ENCODE assay signal across 15 cellular contexts in genomic region chr14:92670967-92671366, GRCh38.
DNase-seq lines count a peak whose midpoint lies in the region; ATAC-seq, FAIRE-seq and TF ChIP-seq lines count a peak whose summit lies in the region.
"Had no signal": no experiment of that assay in that cellular context is flagged by ENCODE, and none has a peak within 500 bp of the region (broad histone marks: within the 10 kb centered on the region; RNA-seq: fewer than 3 reads in every experiment).

No MANE protein-coding gene starts in this region.

- no peak for ATAC-seq in CD4-positive, alpha-beta T cell (ENCODE audit: poor library complexity)
- ATAC-seq in natural killer cell (no peak), HG03135 (IDR thresholded peaks at IDR 0.05; ENCODE audit: unreplicated experiment) (no peak)

- intact Hi-C loops in CD4-positive, alpha-beta T cell (cut with DNase I, micrococcal nuclease), result no loop called here
- intact Hi-C loops in natural killer cell (cut with micrococcal nuclease), result no loop called here

- no peak overlapping the region for H3K4me3 ChIP-seq in adipocyte (ENCODE audit: low read length)
- H3K4me3 ChIP-seq: heart left ventricle, SJCRH30, suprapubic skin had no signal

- FAIRE-seq in GM19239 (lab: Jason Lieb, UNC), result peak; percentile 28
- FAIRE-seq: endometrium had no signal

- no peaks in the 10 kb centered on the region for H3K27me3 Mint-ChIP-seq in CD4-positive, alpha-beta T cell
- H3K27me3 Mint-ChIP-seq in natural killer cell (ENCODE audit: low read depth in 2 of 2), result no peaks in the 10 kb centered on the region

- H3K9ac ChIP-seq in adipocyte (ENCODE audit: low read length), result peak overlapping the region; percentile 32

- H3K4me1 ChIP-seq in adipocyte (ENCODE audit: control insufficient read depth, insufficient read depth, low read length), result peaks cover 12% of the 10 kb centered on the region
- H3K4me1 ChIP-seq: SJCRH30 had no signal

- CTCF ChIA-PET in CD4-positive, alpha-beta T cell (lab: Charles Lee), result interaction anchor here (0.8 to 1.5 kb wide), 2 partner anchors 15 to 58 kb away, joined by 3 read pairs; no protein-coding TSS in a partner anchor

- H3K9me3 Mint-ChIP-seq in CD4-positive, alpha-beta T cell, result no peaks in the 10 kb centered on the region
- no peaks in the 10 kb centered on the region for H3K9me3 Mint-ChIP-seq in natural killer cell

- POLR2A ChIA-PET in CD4-positive, alpha-beta T cell (lab: Charles Lee), result interaction anchor here (0.8 to 3.2 kb wide), 5 partner anchors 15 to 85 kb away, joined by 3 to 29 read pairs (median 5); no protein-coding TSS in a partner anchor

- TF ChIP-seq CTCF in CD4-positive, alpha-beta T cell (IDR thresholded peaks at IDR 0.05), result no peak
- no peak for TF ChIP-seq CTCF in natural killer cell (IDR thresholded peaks at IDR 0.05)

- H3K27ac ChIP-seq in CD4-positive, alpha-beta T cell (ENCODE audit: low read depth, low read length), result no peak overlapping the region
- H3K27ac ChIP-seq: SJCRH30, suprapubic skin, WERI-Rb-1 had no signal

- peaks cover 95% of the 10 kb centered on the region for H3K36me3 Mint-ChIP-seq in CD4-positive, alpha-beta T cell (ENCODE audit: low read depth)
- peaks cover 6% of the 10 kb centered on the region for H3K36me3 Mint-ChIP-seq in natural killer cell

- peak overlapping the region; percentile 89 for H3K27ac Mint-ChIP-seq in CD4-positive, alpha-beta T cell
- peak overlapping the region; percentile 96 to 99 for H3K27ac Mint-ChIP-seq in natural killer cell

- DNase-seq in CD4-positive, alpha-beta T cell, result no peak
- DNase-seq in GM19239 (ENCODE audit: insufficient read length, low spot score), result no peak
- peak; percentile 2 for DNase-seq in adipocyte (ENCODE audit: low read depth)
- DNase-seq in natural killer cell, result no peak
- no peak for DNase-seq in NCI-H526 (lab: John Stamatoyannopoulos, UW)
- DNase-seq in OCI-M1 (lab: John Stamatoyannopoulos, UW), result no peak
- DNase-seq: COR-L47, KG1, NCI-H146, SJCRH30, WERI-Rb-1 had no signal

- no peaks in the 10 kb centered on the region for H3K27me3 ChIP-seq in CD4-positive, alpha-beta T cell (ENCODE audit: control insufficient read depth, insufficient read depth, low read length)
- H3K27me3 ChIP-seq in adipocyte (replicated peaks; ENCODE audit: control insufficient read depth, insufficient read depth, low read length), result no peaks in the 10 kb centered on the region
- H3K27me3 ChIP-seq: heart left ventricle, SJCRH30, suprapubic skin had no signal

- H3K9me3 ChIP-seq in CD4-positive, alpha-beta T cell (ENCODE audit: control insufficient read depth, low read length), result no peaks in the 10 kb centered on the region
- no peaks in the 10 kb centered on the region for H3K9me3 ChIP-seq in adipocyte (ENCODE audit: control insufficient read depth, low read length)
- H3K9me3 ChIP-seq: heart left ventricle, SJCRH30, suprapubic skin had no signal

- peaks cover 7% of the 10 kb centered on the region for H3K36me3 ChIP-seq in adipocyte (ENCODE audit: control insufficient read depth, insufficient read depth, low read length, severe bottlenecking)
- H3K36me3 ChIP-seq: SJCRH30, WERI-Rb-1 had no signal

- peaks cover 77% of the 10 kb centered on the region for H3K4me1 Mint-ChIP-seq in CD4-positive, alpha-beta T cell (ENCODE audit: low read depth)
- peaks cover 76 to 80% of the 10 kb centered on the region in 2 donors for H3K4me1 Mint-ChIP-seq in natural killer cell

- H3K4me3 Mint-ChIP-seq in CD4-positive, alpha-beta T cell, result no peak overlapping the region
- H3K4me3 Mint-ChIP-seq in natural killer cell, result peak overlapping the region; percentile 37
